Comparison of ENCODE assay signal across 8 cellular contexts in genomic region chr2:113755690-113756063, GRCh38. TPM values are rescaled to one million over a fixed set of nuclear protein-coding genes. Genes with fewer than 3 reads are reported as not detected.
DNase-seq lines count a peak whose midpoint lies in the region; ATAC-seq and TF ChIP-seq lines count a peak whose summit lies in the region.

No MANE protein-coding gene starts in this region.

- H3K36me3 Mint-ChIP-seq in naive B cell: peaks cover 1 to 4% of the 10 kb centered on the region in 2 donors

- H3K4me3 ChIP-seq in Peyer's patch (peak overlapping the region; percentile 87 to 100 (median 89)), endocrine pancreas (ENCODE audit: control insufficient read depth, insufficient read depth, low read length) (peak overlapping the region; percentile 92)

- TF ChIP-seq CTCF in Peyer's patch (IDR thresholded peaks at IDR 0.05): no peak

- no peaks in the 10 kb centered on the region for H3K9me3 ChIP-seq in Peyer's patch
- H3K9me3 ChIP-seq in endocrine pancreas (ENCODE audit: control insufficient read depth, low read length): no peaks in the 10 kb centered on the region

- H3K4me1 ChIP-seq in Peyer's patch (peaks cover 0 to 4% (median 0%) of the 10 kb centered on the region in 4 donors), endocrine pancreas (ENCODE audit: control insufficient read depth, insufficient read depth, low read length) (peaks cover 8% of the 10 kb centered on the region)

- no peaks in the 10 kb centered on the region for H3K27me3 Mint-ChIP-seq in naive B cell

- DNase-seq in Right ventricle myocardium superior (no peak), cardiac septum (ENCODE audit: low spot score) (no peak), Peyer's patch (peak in 1 of 3 donors; percentile 23), naive B cell (no peak)

- H3K9ac ChIP-seq in endocrine pancreas (ENCODE audit: control insufficient read depth, insufficient read depth, low read length): peak overlapping the region; percentile 68

- H3K27ac ChIP-seq in Peyer's patch: peak overlapping the region; percentile 94 to 99 (median 94)

- H3K9me3 Mint-ChIP-seq in naive B cell: no peaks in the 10 kb centered on the region

- TF ChIP-seq POLR2A in Peyer's patch (IDR thresholded peaks at IDR 0.05): no peak

- peak overlapping the region; percentile 11 to 94 (median 90) for H3K27ac Mint-ChIP-seq in naive B cell

- intact Hi-C loops in Right ventricle myocardium superior (cut with DNase I): loop anchor here (10.0 kb wide), 1 partner anchor 139 kb away; the partner anchor contains the start of gene ACTR3
- intact Hi-C loops in cardiac septum (cut with DNase I): loop anchor here (2.0 kb wide), 1 partner anchor 135 kb away; the partner anchor contains the start of gene ACTR3

- H3K36me3 ChIP-seq in Peyer's patch (peaks cover 0 to 4% (median 0%) of the 10 kb centered on the region in 3 donors), endocrine pancreas (ENCODE audit: control insufficient read depth, insufficient read depth, low read length) (no peaks in the 10 kb centered on the region)

- H3K4me3 Mint-ChIP-seq in naive B cell: peak overlapping the region; percentile 80 to 97 (median 92)

- H3K4me1 Mint-ChIP-seq in naive B cell: peaks cover 19 to 30% (median 25%) of the 10 kb centered on the region in 3 donors

- no peaks in the 10 kb centered on the region for H3K27me3 ChIP-seq in Peyer's patch
- no peaks in the 10 kb centered on the region for H3K27me3 ChIP-seq in endocrine pancreas (ENCODE audit: control insufficient read depth, insufficient read depth, low read length)

- ATAC-seq in Right ventricle myocardium superior (ENCODE audit: poor library complexity): peak; percentile 1
- ATAC-seq in naive B cell (ENCODE audit: low read depth in 2 of 2): no peak
- no peak for ATAC-seq in HG03045 (IDR thresholded peaks at IDR 0.05; ENCODE audit: unreplicated experiment)
- ATAC-seq in GM21529 (IDR thresholded peaks at IDR 0.05; ENCODE audit: unreplicated experiment): no peak
- ATAC-seq in HG03108 (IDR thresholded peaks at IDR 0.05; ENCODE audit: unreplicated experiment): no peak

RNA-seq across cellular contexts. Expression of gene SLC35F5, which starts 0.8 kb away (rescaled TPM):
- total RNA-seq in Right ventricle myocardium superior: 51.3 TPM
- 66.3 TPM for total RNA-seq in cardiac septum
- total RNA-seq in Peyer's patch: 100 to 1,000 TPM in 3 of 4 donors, 10 to 100 TPM in 1; 49.5 to 211 (median 153) TPM
- 10 to 100 TPM in 3 of 6 donors, 1 to 10 TPM in 3; 1.1 to 15.1 (median 10.8) TPM for polyA plus RNA-seq in naive B cell (ENCODE audit: low read depth in 6 of 6)
